Comparison of ENCODE assay signal across 13 cellular contexts in the genomic region with DNA sequence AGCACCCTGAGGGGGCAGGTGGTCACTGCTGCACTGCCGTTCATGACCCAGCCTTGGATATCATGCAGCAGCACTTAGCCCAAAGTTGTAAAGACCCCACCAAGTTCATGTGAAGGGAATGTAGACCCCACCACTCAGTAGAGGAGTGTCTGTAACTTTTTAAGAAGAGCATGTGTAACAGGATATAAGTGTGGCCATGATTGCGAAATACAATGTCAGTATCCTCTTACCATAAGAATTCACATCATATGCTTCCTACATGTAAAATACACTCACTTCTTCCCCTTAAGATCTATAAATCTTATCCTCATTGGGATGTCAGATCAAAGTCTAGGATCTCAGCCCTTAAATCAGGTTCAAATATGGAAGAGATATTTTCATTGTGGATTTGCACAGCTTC.
"Had no signal": no experiment of that assay in that cellular context is flagged by ENCODE, and none has a peak within 500 bp of the region (broad histone marks: within the 10 kb centered on the region; RNA-seq: fewer than 3 reads in every experiment).

No MANE protein-coding gene starts in this region.

- H3K9ac ChIP-seq: parathyroid adenoma had no signal

- H2AFZ ChIP-seq: hepatocyte, parathyroid adenoma had no signal

- H3K27ac ChIP-seq: hepatocyte, lower lobe of right lung, parathyroid adenoma, upper lobe of left lung had no signal

- FAIRE-seq: TTC549 had no signal

- ATAC-seq: lower lobe of right lung had no signal

- H3K4me3 ChIP-seq: hepatocyte, lower lobe of right lung, upper lobe of left lung had no signal

- H3K36me3 ChIP-seq: lower lobe of right lung, upper lobe of left lung had no signal

- DNase-seq: activated B cell treated with CpG ODN at 0.5 μM for 24 hours; activated CD4-positive, alpha-beta T cell treated with anti-CD3 and anti-CD28 coated beads, Interleukin-2, amount 10 ng/mL, durations not matched to agents 24 days and 14 days; activated naive CD4-positive, alpha-beta T cell; dermis blood vessel endothelial cell; lower lobe of right lung; naive B cell; stimulated activated CD4-positive, alpha-beta T cell treated with anti-CD3 and anti-CD28 coated beads, Interleukin-15, amount 100 ng/mL, for 24 hours; stimulated activated CD4-positive, alpha-beta T cell treated with anti-CD3 and anti-CD28 coated beads, Interleukin-4, amount 100 ng/mL, for 24 hours; T-helper 2 cell; upper lobe of left lung had no signal

- H3K27me3 ChIP-seq: hepatocyte, upper lobe of left lung had no signal

- H3K4me2 ChIP-seq: hepatocyte had no signal
